In the genomic region with DNA sequence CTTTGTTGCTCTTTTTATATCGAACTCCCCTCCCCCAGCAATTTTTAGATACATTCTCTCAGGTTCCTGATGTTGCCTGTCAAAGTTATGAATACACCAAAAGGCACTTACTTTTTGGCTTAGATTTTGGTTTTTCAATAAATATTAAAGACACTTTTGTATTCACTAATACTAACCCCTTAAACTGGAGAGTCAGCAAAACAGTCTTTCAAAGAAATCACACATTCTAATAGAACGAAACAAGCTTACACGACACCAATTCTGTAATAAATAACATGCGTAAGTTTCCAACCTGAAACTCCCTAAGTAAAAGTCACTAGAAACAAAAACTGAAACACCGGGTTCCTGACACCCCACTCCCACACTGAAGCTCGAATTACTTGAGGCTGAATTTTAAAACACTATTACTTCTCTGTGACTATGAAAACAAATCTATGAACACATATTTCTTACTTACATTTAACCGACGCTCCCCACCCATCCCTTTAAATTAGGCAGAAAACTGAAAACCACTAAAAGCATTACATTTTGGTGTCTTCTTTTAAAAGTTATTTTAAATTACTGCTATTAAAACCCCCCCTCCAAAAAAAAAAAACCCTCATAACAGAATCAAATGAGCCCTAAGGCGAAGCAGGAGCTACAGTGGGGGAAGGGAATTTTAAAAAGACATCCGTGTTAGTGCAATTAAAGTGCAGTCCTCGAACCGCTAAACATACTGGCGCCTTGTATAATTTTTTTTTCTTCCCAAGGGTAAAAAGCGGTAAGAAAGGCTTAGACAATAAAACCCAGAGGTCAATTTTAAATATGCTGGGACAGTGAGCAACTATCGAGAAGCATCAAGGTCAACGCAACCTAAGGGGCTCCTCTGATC, we compare ENCODE assay signal across 8 cellular contexts. TPM values are rescaled to one million over a fixed set of nuclear protein-coding genes. Genes with fewer than 3 reads are reported as not detected.
A peak's percentile ranks its signal among the peaks of the same experiment; 100 is the strongest.
DNase-seq lines count a peak whose midpoint lies in the region; ATAC-seq and TF ChIP-seq lines count a peak whose summit lies in the region.

No MANE protein-coding gene starts in this region.

- peaks cover 52% of the 10 kb centered on the region for H3K79me2 ChIP-seq in GM23248 (ENCODE audit: insufficient read depth)

- peak overlapping the region; percentile 89 for H3K4me3 ChIP-seq in GM23248
- H3K4me3 ChIP-seq in colonic mucosa = peak overlapping the region; percentile 78
- H3K4me3 ChIP-seq in mesenchymal stem cell (ENCODE audit: insufficient read depth in 1 of 2, low read depth in 1 of 2, low read length in 2 of 2) = peak overlapping the region; percentile 86 to 96
- peak overlapping the region; percentile 81 to 90 for H3K4me3 ChIP-seq in testis

- H4K8ac ChIP-seq in mesenchymal stem cell (ENCODE audit: low read length) = no peak overlapping the region

- peak overlapping the region in 1 of 2 experiments; percentile 70 for H3K18ac ChIP-seq in mesenchymal stem cell (ENCODE audit: low read depth in 1 of 2, low read length in 2 of 2)

- H3K9me2 ChIP-seq in GM23248 (ENCODE audit: insufficient read depth) = no peaks in the 10 kb centered on the region

- DNase-seq in EL (peak; percentile 16), GM23248 (peak; percentile 50), RWPE1 (ENCODE audit: low spot score) (peak; percentile 42), colonic mucosa (no peak), mesenchymal stem cell (peak; percentile 42), testis (no peak), SHP77 (lab: John Stamatoyannopoulos, UW) (no peak)

- no peaks in the 10 kb centered on the region for H3K79me1 ChIP-seq in mesenchymal stem cell (replicated peaks; ENCODE audit: low read length, poor library complexity, severe bottlenecking)

- no peak overlapping the region for H2BK15ac ChIP-seq in mesenchymal stem cell (ENCODE audit: low read depth, poor library complexity, severe bottlenecking)

- H4K91ac ChIP-seq in mesenchymal stem cell (ENCODE audit: low read length) = no peak overlapping the region

- TF ChIP-seq CTCF in RWPE1 (conservative IDR thresholded peaks at IDR 0.05; ENCODE audit: low read depth) (no peak), colonic mucosa (IDR thresholded peaks at IDR 0.05) (no peak), testis (IDR thresholded peaks at IDR 0.05) (no peak)

- H3K36me3 ChIP-seq in GM23248 (ENCODE audit: low read depth) (no peaks in the 10 kb centered on the region), colonic mucosa (no peaks in the 10 kb centered on the region), mesenchymal stem cell (ENCODE audit: control insufficient read depth in 1 of 2, insufficient read depth in 2 of 2, low read depth in 1 of 2, low read length in 2 of 2) (no peaks in the 10 kb centered on the region), testis (ENCODE audit: low read depth, missing control alignments) (no peaks in the 10 kb centered on the region)

- H3K4me1 ChIP-seq in GM23248 (ENCODE audit: insufficient read depth) (0 out of 2 replicates have a peak, but pooled peaks cover 4% of the 10 kb centered on the region), colonic mucosa (peaks cover 5% of the 10 kb centered on the region), mesenchymal stem cell (ENCODE audit: control insufficient read depth, insufficient read depth, low read depth, low read length) (peaks cover 2% of the 10 kb centered on the region), testis (peaks cover 9% of the 10 kb centered on the region)

- H2AK5ac ChIP-seq in mesenchymal stem cell (ENCODE audit: low read length, severe bottlenecking) = no peak overlapping the region

- H4K20me1 ChIP-seq in GM23248 (ENCODE audit: insufficient read depth) = no peaks in the 10 kb centered on the region

- H2BK5ac ChIP-seq in mesenchymal stem cell (ENCODE audit: low read depth, low read length, poor library complexity, severe bottlenecking) = peak overlapping the region; percentile 20

- no peak overlapping the region for H3K23ac ChIP-seq in mesenchymal stem cell (ENCODE audit: low read length in 2 of 2)

- no peak overlapping the region for H2BK120ac ChIP-seq in mesenchymal stem cell (ENCODE audit: low read depth, low read length)

- intact Hi-C loops in colonic mucosa (cut with DNase I) = loop anchor here (5.0 to 10.0 kb wide), 2 partner anchors 77 to 110 kb away; a partner anchor contains a TSS
- intact Hi-C loops in testis (cut with DNase I; ENCODE audit: low total_unique reads) = no loop called here

- H3K4me2 ChIP-seq in GM23248 (ENCODE audit: unreplicated experiment) (peak overlapping the region; percentile 86), mesenchymal stem cell (ENCODE audit: low read length, poor library complexity, severe bottlenecking) (peak overlapping the region; percentile 57)

- no peak overlapping the region for H3K14ac ChIP-seq in mesenchymal stem cell (ENCODE audit: low read length in 2 of 2)

- H3K4ac ChIP-seq in mesenchymal stem cell (ENCODE audit: low read depth in 1 of 2, low read length in 2 of 2) = no peak overlapping the region

- H3K27ac ChIP-seq in GM23248 = peak overlapping the region; percentile 85
- H3K27ac ChIP-seq in RWPE1 = peak overlapping the region; percentile 96
- peak overlapping the region; percentile 98 for H3K27ac ChIP-seq in colonic mucosa
- H3K27ac ChIP-seq in mesenchymal stem cell (ENCODE audit: low read length, poor library complexity, severe bottlenecking) = peak overlapping the region; percentile 84
- peak overlapping the region; percentile 91 to 96 for H3K27ac ChIP-seq in testis

- TF ChIP-seq POLR2A in testis (IDR thresholded peaks at IDR 0.05) = no peak

- no peaks in the 10 kb centered on the region for H3K9me3 ChIP-seq in GM23248 (ENCODE audit: low read depth)
- H3K9me3 ChIP-seq in colonic mucosa = no peaks in the 10 kb centered on the region
- no peaks in the 10 kb centered on the region for H3K9me3 ChIP-seq in mesenchymal stem cell (ENCODE audit: control insufficient read depth, low read length)
- no peaks in the 10 kb centered on the region for H3K9me3 ChIP-seq in testis

- H3K27me3 ChIP-seq in GM23248 (replicated peaks; ENCODE audit: insufficient read depth) (no peaks in the 10 kb centered on the region), colonic mucosa (no peaks in the 10 kb centered on the region), mesenchymal stem cell (ENCODE audit: control insufficient read depth in 1 of 2, insufficient read depth in 1 of 2, low read length in 2 of 2) (no peaks in the 10 kb centered on the region), testis (no peaks in the 10 kb centered on the region)

- peak overlapping the region; percentile 80 for H2AFZ ChIP-seq in GM23248
- H2AFZ ChIP-seq in mesenchymal stem cell (ENCODE audit: low read depth, low read length) = no peak overlapping the region

- peak overlapping the region; percentile 86 for H3K9ac ChIP-seq in GM23248
- peak overlapping the region; percentile 91 to 92 for H3K9ac ChIP-seq in colonic mucosa (ENCODE audit: low read depth in 2 of 2, low read length in 2 of 2)
- peak overlapping the region; percentile 97 for H3K9ac ChIP-seq in mesenchymal stem cell (ENCODE audit: low read length)

- in situ Hi-C loops in GM23248 (cut with MboI) = no loop called here

- ATAC-seq in HG03442 (IDR thresholded peaks at IDR 0.05; ENCODE audit: unreplicated experiment) = no peak

- WGBS in GM23248 (ENCODE audit: low coverage in 1 of 2, low lambda C conversion rate in 2 of 2, missing lambda C conversion rate in 2 of 2), 2 experiments = 1 to 2% methylated on average over 16 of the region's 16 CpGs
- WGBS in mesenchymal stem cell = 7% methylated on average over 14 of the region's 16 CpGs
- 0 to 1% methylated on average over 16 of the region's 16 CpGs for WGBS in testis, 2 donors

- POLR2A ChIA-PET in RWPE1 (lab: Yijun Ruan, JAX; ENCODE audit: low non-redundant PET) = no interaction called here

- peaks cover 23% of the 10 kb centered on the region for H3F3A ChIP-seq in GM23248 (ENCODE audit: insufficient read depth)

- CTCF ChIA-PET in RWPE1 (lab: Yijun Ruan, JAX) = interaction anchor here (1.5 kb wide), 1 partner anchor 52 kb away, joined by 3 read pairs; no protein-coding TSS in a partner anchor

- no peak overlapping the region for H2BK12ac ChIP-seq in mesenchymal stem cell (ENCODE audit: low read length in 2 of 2)

RNA-seq across cellular contexts. Expression of a gene that starts 0.9 kb away (rescaled TPM):
- total RNA-seq in GM23248 (2014; rRNA removed; shearing (Covaris generic)) = 124 and 212 TPM in 2 replicates
- polyA plus RNA-seq in GM23248 (2016; fragmentation: Nextera tagmentation; extraction: Ambion mirVana) = 149 TPM in 2 replicates
- 100 to 1,000 TPM; 190 to 308 TPM for total RNA-seq in colonic mucosa
- 57.9 TPM for polyA plus RNA-seq in mesenchymal stem cell (2013, experiment 1 of 2)
- 61.7 TPM for polyA plus RNA-seq in mesenchymal stem cell (2013, experiment 2 of 2)
- total RNA-seq in testis = 10 to 100 TPM; 70.9 to 89.3 TPM
- polyA plus RNA-seq in testis (ENCODE audit: insufficient read depth, low read depth, low replicate concordance) = 41.2 TPM

Comparison
In these comparisons a context has a peak if more than half of its experiments do, and no peak if none do; other contexts are left out.
1. DNase-seq: peak in EL (single experiment), GM23248 (single experiment), RWPE1 (single experiment) and mesenchymal stem cell (single experiment); none in colonic mucosa (single experiment), testis (single experiment) and SHP77 (0 of 2).
2. Peak in every context shown above with its lines, with median percentiles within 50 percentile points of each other: H3K27ac ChIP-seq, H3K4me3 ChIP-seq and H3K9ac ChIP-seq.